21 cellular contexts compared by ENCODE assay signal in genomic region chr19:17323274-17323972, GRCh38. TPM values are rescaled to one million over a fixed set of nuclear protein-coding genes. Genes with fewer than 3 reads are reported as not detected.
DNase-seq lines count a peak whose midpoint lies in the region; ATAC-seq and TF ChIP-seq lines count a peak whose summit lies in the region.
"Had no signal": no experiment of that assay in that cellular context is flagged by ENCODE, and none has a peak within 500 bp of the region (broad histone marks: within the 10 kb centered on the region; RNA-seq: fewer than 3 reads in every experiment).

No MANE protein-coding gene starts in this region.

- no peaks in the 10 kb centered on the region for H3K4me1 Mint-ChIP-seq in activated T-helper 1 cell treated with anti-CD3 and anti-CD28 coated beads, Interleukin-12 subunit alpha, Interleukin-12 subunit beta, Interleukin-2, Interleukin-4 antibody, amounts not matched to agents 30 ng/mL and 10 ng/mL and 1 ng/mL, durations not matched to agents 14 hours and 24 hours and 36 hours (ENCODE audit: low read depth)
- no peaks in the 10 kb centered on the region for H3K4me1 Mint-ChIP-seq in Calu3 (ENCODE audit: low read depth, unreplicated experiment)
- H3K4me1 Mint-ChIP-seq: activated naive CD4-positive, alpha-beta T cell treated with anti-CD3 and anti-CD28 coated beads, Interleukin-2, amount 50 U/mL, for 24 hours had no signal

- peaks cover 0 to 60% (median 51%) of the 10 kb centered on the region in 4 donors for H3K4me1 ChIP-seq in tibial artery

- H3K36me3 ChIP-seq in tibial artery, result peaks cover 25 to 50% (median 36%) of the 10 kb centered on the region in 3 donors

- peaks cover 0 to 5% of the 10 kb centered on the region in 2 donors for H3K36me3 Mint-ChIP-seq in activated naive CD4-positive, alpha-beta T cell treated with anti-CD3 and anti-CD28 coated beads, Interleukin-2, amount 50 U/mL, for 72 hours
- peaks cover 11% of the 10 kb centered on the region for H3K36me3 Mint-ChIP-seq in activated T-helper 1 cell treated with anti-CD3 and anti-CD28 coated beads, Interleukin-12 subunit alpha, Interleukin-12 subunit beta, Interleukin-2, Interleukin-4 antibody, amounts not matched to agents 30 ng/mL and 10 ng/mL and 1 ng/mL, durations not matched to agents 14 hours and 24 hours and 36 hours (ENCODE audit: low read depth)
- H3K36me3 Mint-ChIP-seq in Calu3 (ENCODE audit: insufficient read depth, unreplicated experiment), result peaks cover 23% of the 10 kb centered on the region
- H3K36me3 Mint-ChIP-seq: activated naive CD4-positive, alpha-beta T cell treated with anti-CD3 and anti-CD28 coated beads, Interleukin-2, amount 50 U/mL, for 24 hours had no signal

- H3K27ac Mint-ChIP-seq in activated naive CD4-positive, alpha-beta T cell treated with anti-CD3 and anti-CD28 coated beads, Interleukin-2, amount 50 U/mL, for 72 hours, result peak overlapping the region; percentile 7 to 72
- no peak overlapping the region for H3K27ac Mint-ChIP-seq in activated T-helper 1 cell treated with anti-CD3 and anti-CD28 coated beads, Interleukin-12 subunit alpha, Interleukin-12 subunit beta, Interleukin-2, Interleukin-4 antibody, amounts not matched to agents 30 ng/mL and 10 ng/mL and 1 ng/mL, durations not matched to agents 14 hours and 24 hours and 36 hours
- H3K27ac Mint-ChIP-seq in Calu3 (ENCODE audit: unreplicated experiment), result no peak overlapping the region
- H3K27ac Mint-ChIP-seq: activated naive CD4-positive, alpha-beta T cell treated with anti-CD3 and anti-CD28 coated beads, Interleukin-2, amount 50 U/mL, for 24 hours; CD8-positive, alpha-beta memory T cell; IgD-negative memory B cell had no signal

- TF ChIP-seq CTCF in tibial artery (IDR thresholded peaks at IDR 0.05) (no peak), Calu3 (IDR thresholded peaks at IDR 0.05; ENCODE audit: unreplicated experiment) (no peak)

- peak overlapping the region; percentile 9 to 17 for H3K4me3 ChIP-seq in tibial artery
- H3K4me3 ChIP-seq: testis had no signal

- intact Hi-C loops in activated T-helper 1 cell treated with anti-CD3 and anti-CD28 coated beads, Interleukin-12 subunit alpha, Interleukin-12 subunit beta, Interleukin-2, Interleukin-4 antibody, amounts not matched to agents 30 ng/mL and 10 ng/mL and 1 ng/mL, durations not matched to agents 14 hours and 24 hours and 36 hours (cut with micrococcal nuclease), result no loop called here
- intact Hi-C loops in tibial artery (cut with DNase I; ENCODE audit: low total_unique reads) (no loop called here), Calu3 (cut with micrococcal nuclease; ENCODE audit: unreplicated experiment) (no loop called here)

- no peaks in the 10 kb centered on the region for H3K9me3 Mint-ChIP-seq in activated naive CD4-positive, alpha-beta T cell treated with anti-CD3 and anti-CD28 coated beads, Interleukin-2, amount 50 U/mL, for 72 hours
- no peaks in the 10 kb centered on the region for H3K9me3 Mint-ChIP-seq in activated T-helper 1 cell treated with anti-CD3 and anti-CD28 coated beads, Interleukin-12 subunit alpha, Interleukin-12 subunit beta, Interleukin-2, Interleukin-4 antibody, amounts not matched to agents 30 ng/mL and 10 ng/mL and 1 ng/mL, durations not matched to agents 14 hours and 24 hours and 36 hours
- no peaks in the 10 kb centered on the region for H3K9me3 Mint-ChIP-seq in Calu3 (ENCODE audit: low read depth, unreplicated experiment)
- H3K9me3 Mint-ChIP-seq: activated naive CD4-positive, alpha-beta T cell treated with anti-CD3 and anti-CD28 coated beads, Interleukin-2, amount 50 U/mL, for 24 hours; CD8-positive, alpha-beta memory T cell; IgD-negative memory B cell had no signal

- no peaks in the 10 kb centered on the region for H3K27me3 Mint-ChIP-seq in activated T-helper 1 cell treated with anti-CD3 and anti-CD28 coated beads, Interleukin-12 subunit alpha, Interleukin-12 subunit beta, Interleukin-2, Interleukin-4 antibody, amounts not matched to agents 30 ng/mL and 10 ng/mL and 1 ng/mL, durations not matched to agents 14 hours and 24 hours and 36 hours (ENCODE audit: insufficient read depth)
- H3K27me3 Mint-ChIP-seq in Calu3 (ENCODE audit: unreplicated experiment), result no peaks in the 10 kb centered on the region
- H3K27me3 Mint-ChIP-seq: activated naive CD4-positive, alpha-beta T cell treated with anti-CD3 and anti-CD28 coated beads, Interleukin-2, amount 50 U/mL, for 24 hours; CD8-positive, alpha-beta memory T cell; IgD-negative memory B cell had no signal

- no peaks in the 10 kb centered on the region for H3K27me3 ChIP-seq in tibial artery
- H3K27me3 ChIP-seq: testis had no signal

- no TSS peak for BruUV-seq in Calu3 (replicated peaks; lab: Mats Ljungman, UMichigan)

- H3K27ac ChIP-seq in tibial artery, result peak overlapping the region; percentile 49 to 61
- H3K27ac ChIP-seq: HL-60, testis had no signal

- ATAC-seq in activated naive CD4-positive, alpha-beta T cell treated with anti-CD3 and anti-CD28 coated beads, Interleukin-2, amount 50 U/mL, for 72 hours, result peak in 1 of 2 donors; percentile 18
- ATAC-seq: Right ventricle myocardium inferior had no signal

- DNase-seq in activated naive CD4-positive, alpha-beta T cell treated with anti-CD3 and anti-CD28 coated beads, Interleukin-2, amount 50 U/mL, for 72 hours (ENCODE audit: low spot score in 2 of 2), result no peak
- DNase-seq in activated naive CD4-positive, alpha-beta T cell treated with Interleukin-2 at 50 U/mL for 16 hours, result no peak
- no peak for DNase-seq in activated T-helper 1 cell treated with anti-CD3 and anti-CD28 coated beads, Interleukin-12 subunit alpha, Interleukin-12 subunit beta, Interleukin-2, Interleukin-4 antibody, amounts not matched to agents 30 ng/mL and 10 ng/mL and 1 ng/mL, durations not matched to agents 14 hours and 24 hours and 36 hours (ENCODE audit: low spot score)
- DNase-seq in iPS-NIHi11 (ENCODE audit: low spot score), result peak; percentile 31
- no peak for DNase-seq in tibial artery
- DNase-seq in NOMO-1 treated with dmso at 0.1 percent for 144 hours (lab: John Stamatoyannopoulos, UW; ENCODE audit: unreplicated experiment), result no peak
- DNase-seq in effector CD8-positive, alpha-beta T cell (lab: John Stamatoyannopoulos, UW), result no peak
- DNase-seq in Calu3, result no peak
- DNase-seq: CD8-positive, alpha-beta memory T cell; DMS79 treated with DMSO at 0.1 percent for 48 hours; esophagus squamous epithelium; MM.1S; NCI-H1694; NCI-H446 treated with DMSO at 0.1 percent for 48 hours; stimulated activated CD4-positive, alpha-beta T cell treated with anti-CD3 and anti-CD28 coated beads, Interleukin-4, amount 100 ng/mL, for 1 hour; T-helper 1 cell; testis had no signal

- peak overlapping the region; percentile 42 for H3K4me3 Mint-ChIP-seq in activated T-helper 1 cell treated with anti-CD3 and anti-CD28 coated beads, Interleukin-12 subunit alpha, Interleukin-12 subunit beta, Interleukin-2, Interleukin-4 antibody, amounts not matched to agents 30 ng/mL and 10 ng/mL and 1 ng/mL, durations not matched to agents 14 hours and 24 hours and 36 hours
- H3K4me3 Mint-ChIP-seq in Calu3 (ENCODE audit: low read depth, unreplicated experiment), result no peak overlapping the region
- H3K4me3 Mint-ChIP-seq: activated naive CD4-positive, alpha-beta T cell treated with anti-CD3 and anti-CD28 coated beads, Interleukin-2, amount 50 U/mL, for 24 hours had no signal

- no peaks in the 10 kb centered on the region for H3K9me3 ChIP-seq in tibial artery
- H3K9me3 ChIP-seq: esophagus squamous epithelium, testis had no signal

- CTCF ChIA-PET in Calu3 (lab: Charles Lee), result interaction anchor here (0.6 kb wide), 1 partner anchor 9 kb away, joined by 5 read pairs; no protein-coding TSS in a partner anchor

RNA-seq across cellular contexts. Expression of gene ANO8, which starts 11.2 kb away (rescaled TPM):
- 1 to 10 TPM; 4.5 to 7.2 TPM for total RNA-seq in activated naive CD4-positive, alpha-beta T cell treated with anti-CD3 and anti-CD28 coated beads, Interleukin-2, amount 50 U/mL, for 72 hours
- total RNA-seq in activated T-helper 1 cell treated with anti-CD3 and anti-CD28 coated beads, Interleukin-12 subunit alpha, Interleukin-12 subunit beta, Interleukin-2, Interleukin-4 antibody, amounts not matched to agents 30 ng/mL and 10 ng/mL and 1 ng/mL, durations not matched to agents 14 hours and 24 hours and 36 hours, result 6.6 and 7.4 TPM in 2 replicates
- 9.6 and 10.5 TPM in 2 replicates for total RNA-seq in Calu3 (2022)

RNA-seq across cellular contexts. Expression of gene GTPBP3, which starts 13.9 kb away (rescaled TPM):
- 10 to 100 TPM; 11.1 to 46.1 TPM for total RNA-seq in activated naive CD4-positive, alpha-beta T cell treated with anti-CD3 and anti-CD28 coated beads, Interleukin-2, amount 50 U/mL, for 72 hours
- 64.2 and 72.0 TPM in 2 replicates for total RNA-seq in activated T-helper 1 cell treated with anti-CD3 and anti-CD28 coated beads, Interleukin-12 subunit alpha, Interleukin-12 subunit beta, Interleukin-2, Interleukin-4 antibody, amounts not matched to agents 30 ng/mL and 10 ng/mL and 1 ng/mL, durations not matched to agents 14 hours and 24 hours and 36 hours
- 30.6 and 40.9 TPM in 2 replicates for total RNA-seq in Calu3 (2022)

RNA-seq across cellular contexts. Expression of gene DDA1, which starts 14.1 kb away (rescaled TPM):
- 10 to 100 TPM; 30.0 to 39.7 TPM for total RNA-seq in activated naive CD4-positive, alpha-beta T cell treated with anti-CD3 and anti-CD28 coated beads, Interleukin-2, amount 50 U/mL, for 72 hours
- total RNA-seq in activated T-helper 1 cell treated with anti-CD3 and anti-CD28 coated beads, Interleukin-12 subunit alpha, Interleukin-12 subunit beta, Interleukin-2, Interleukin-4 antibody, amounts not matched to agents 30 ng/mL and 10 ng/mL and 1 ng/mL, durations not matched to agents 14 hours and 24 hours and 36 hours, result 45.3 and 50.2 TPM in 2 replicates
- total RNA-seq in Calu3 (2022), result 50.8 and 54.9 TPM in 2 replicates

RNA-seq across cellular contexts. Expression of gene MRPL34, which starts 17.8 kb away (rescaled TPM):
- 100 to 1,000 TPM in 1 of 2 donors, 10 to 100 TPM in 1; 70.2 to 100 TPM for total RNA-seq in activated naive CD4-positive, alpha-beta T cell treated with anti-CD3 and anti-CD28 coated beads, Interleukin-2, amount 50 U/mL, for 72 hours
- total RNA-seq in activated T-helper 1 cell treated with anti-CD3 and anti-CD28 coated beads, Interleukin-12 subunit alpha, Interleukin-12 subunit beta, Interleukin-2, Interleukin-4 antibody, amounts not matched to agents 30 ng/mL and 10 ng/mL and 1 ng/mL, durations not matched to agents 14 hours and 24 hours and 36 hours, result 108 and 118 TPM in 2 replicates
- 37.9 and 38.4 TPM in 2 replicates for total RNA-seq in Calu3 (2022)

RNA-seq across cellular contexts. Expression of gene ABHD8, which starts 20.2 kb away (rescaled TPM):
- total RNA-seq in activated naive CD4-positive, alpha-beta T cell treated with anti-CD3 and anti-CD28 coated beads, Interleukin-2, amount 50 U/mL, for 72 hours, result 10 to 100 TPM; 10.4 to 10.5 TPM
- total RNA-seq in activated T-helper 1 cell treated with anti-CD3 and anti-CD28 coated beads, Interleukin-12 subunit alpha, Interleukin-12 subunit beta, Interleukin-2, Interleukin-4 antibody, amounts not matched to agents 30 ng/mL and 10 ng/mL and 1 ng/mL, durations not matched to agents 14 hours and 24 hours and 36 hours, result 8.8 and 9.0 TPM in 2 replicates
- total RNA-seq in Calu3 (2022), result 6.0 and 6.2 TPM in 2 replicates

Comparison
In these comparisons a context has a peak if more than half of its experiments do, and no peak if none do; other contexts are left out.
1. H3K27ac Mint-ChIP-seq: peak in activated naive CD4-positive, alpha-beta T cell treated with anti-CD3 and anti-CD28 coated beads, Interleukin-2, amount 50 U/mL, for 72 hours (2 of 2); none in activated T-helper 1 cell treated with anti-CD3 and anti-CD28 coated beads, Interleukin-12 subunit alpha, Interleukin-12 subunit beta, Interleukin-2, Interleukin-4 antibody, amounts not matched to agents 30 ng/mL and 10 ng/mL and 1 ng/mL, durations not matched to agents 14 hours and 24 hours and 36 hours (single experiment) and Calu3 (single experiment).